Comparison of ENCODE assay signal across 8 cellular contexts in genomic region chr12:77325505-77325904, GRCh38.
DNase-seq lines count a peak whose midpoint lies in the region; ATAC-seq, FAIRE-seq and TF ChIP-seq lines count a peak whose summit lies in the region.

No MANE protein-coding gene starts in this region.

- H3K4me2 ChIP-seq in GM12878 (ENCODE audit: control insufficient read depth, insufficient read depth), result peak overlapping the region; percentile 84

- H3K27ac ChIP-seq in GM12878 (ENCODE audit: control insufficient read depth, insufficient read depth) (no peak overlapping the region), transverse colon (peak overlapping the region in 1 of 4 donors; percentile 11)

- CTCF ChIA-PET in activated CD8-positive, alpha-beta memory T cell treated with anti-CD3 and anti-CD28 coated beads, Interleukin-2, amount 10 ng/mL, durations not matched to agents 7 days and 5 days (lab: Charles Lee), result no interaction called here
- CTCF ChIA-PET in GM12878 (lab: Yijun Ruan, JAX), result interaction anchor here (1.5 kb wide), 1 partner anchor 278 kb away, joined by 4 read pairs; no protein-coding TSS in a partner anchor

- BruUV-seq in GM12878 (replicated peaks; lab: Mats Ljungman, UMichigan), result no TSS peak

- H3K4me1 ChIP-seq in GM12878 (ENCODE audit: control insufficient read depth, insufficient read depth, low read length) (no peaks in the 10 kb centered on the region; the same call in none of the 2 replicates), transverse colon (peaks cover 0 to 16% (median 8%) of the 10 kb centered on the region in 4 donors)

- TF ChIP-seq POLR2A in GM12878 (IDR thresholded peaks at IDR 0.05; ENCODE audit: low read depth, low read length), result no peak
- TF ChIP-seq POLR2A in transverse colon (IDR thresholded peaks at IDR 0.05), result no peak

- TF ChIP-seq CTCF in GM12878 (IDR thresholded peaks at IDR 0.05 in 2 of 3, conservative IDR thresholded peaks at IDR 0.05 in 1 of 3; ENCODE audit: control insufficient read depth in 2 of 3, extremely low read depth in 1 of 3, insufficient read depth in 1 of 3, low read depth in 3 of 3, low read length in 3 of 3) (no peak), transverse colon (IDR thresholded peaks at IDR 0.05) (no peak)

- DNase-seq in activated CD8-positive, alpha-beta memory T cell treated with anti-CD3 and anti-CD28 coated beads, Interleukin-2, amount 10 ng/mL, durations not matched to agents 7 days and 5 days, result no peak
- DNase-seq in activated CD8-positive, alpha-beta memory T cell treated with anti-CD3 and anti-CD28 coated beads for 24 hours, result no peak
- DNase-seq in GM12878 (ENCODE audit: low read depth, low spot score), result no peak
- DNase-seq in left kidney (ENCODE audit: low read depth, low spot score), result peak; percentile 64
- DNase-seq in transverse colon, result no peak
- no peak for DNase-seq in CD1c-positive myeloid dendritic cell (ENCODE audit: extremely low spot score)
- no peak for DNase-seq in medulla oblongata (ENCODE audit: extremely low spot score)
- DNase-seq in NCI-H2107 treated with DMSO at 0.1 percent for 48 hours (lab: John Stamatoyannopoulos, UW; ENCODE audit: unreplicated experiment), result no peak

- FAIRE-seq in GM12878 (lab: Jason Lieb, UNC), result no peak

- no peak overlapping the region for H3K9ac ChIP-seq in GM12878 (ENCODE audit: control insufficient read depth, insufficient read depth, low read length)

- POLR2A ChIA-PET in GM12878 (lab: Charles Lee), result no interaction called here

- 0 out of 2 replicates have a peak overlapping the region, but pooled peaks have one; percentile 53 for H3K4me3 ChIP-seq in GM12878
- peak overlapping the region; percentile 37 to 64 (median 49) for H3K4me3 ChIP-seq in transverse colon

- in situ Hi-C loops in GM12878 (cut with MboI) (no loop called here), transverse colon (cut with MboI; ENCODE audit: low pct_ligation_motif_present in 1 of 4, low pct_unique_long_range_greater_than_20kb in 1 of 4, low sequenced_read_pairs in 3 of 4) (no loop called here)

- RAD21 ChIA-PET in GM12878 (lab: Charles Lee; ENCODE audit: unreplicated experiment), result interaction anchor here (1.7 kb wide), 1 partner anchor 265 kb away, joined by 3 read pairs; no protein-coding TSS in a partner anchor

- H4K20me1 ChIP-seq in GM12878 (ENCODE audit: control insufficient read depth, insufficient read depth), result no peaks in the 10 kb centered on the region

- H3K36me3 ChIP-seq in GM12878 (ENCODE audit: control insufficient read depth in 2 of 2, insufficient read depth in 2 of 2, low read length in 1 of 2) (no peaks in the 10 kb centered on the region), transverse colon (no peaks in the 10 kb centered on the region)

- no peak overlapping the region for H3K27ac Mint-ChIP-seq in activated CD8-positive, alpha-beta memory T cell treated with anti-CD3 and anti-CD28 coated beads, Interleukin-2, amount 10 ng/mL, durations not matched to agents 7 days and 5 days

- no peak for TF ChIP-seq RAD21 in GM12878 (IDR thresholded peaks at IDR 0.05; ENCODE audit: insufficient read depth, low read depth, low read length)

- no peak for ATAC-seq in activated CD8-positive, alpha-beta memory T cell treated with anti-CD3 and anti-CD28 coated beads, Interleukin-2, amount 10 ng/mL, durations not matched to agents 7 days and 5 days
- no peak for ATAC-seq in GM12878

- TF ChIP-seq EP300 in GM12878 (IDR thresholded peaks at IDR 0.05; ENCODE audit: borderline replicate concordance in 1 of 2, control insufficient read depth in 1 of 2, low read depth in 2 of 2, low read length in 2 of 2) (no peak), transverse colon (IDR thresholded peaks at IDR 0.05; ENCODE audit: low read depth) (no peak)

- H3K27me3 ChIP-seq in GM12878 (replicated peaks in 1 of 2; ENCODE audit: control insufficient read depth in 2 of 2, insufficient read depth in 2 of 2, low read length in 1 of 2) (peaks cover 0 to 6% of the 10 kb centered on the region in 2 experiments; a peak in 1 of 4 replicates), transverse colon (peaks cover 31% of the 10 kb centered on the region)

- H2AFZ ChIP-seq in GM12878 (ENCODE audit: control insufficient read depth, low read depth, low read length), result no peak overlapping the region

- 37% methylated on average over 24 of the region's 24 CpGs for WGBS in GM12878 (ENCODE audit: insufficient coverage, insufficient replicate concordance, low lambda C conversion rate, missing lambda C conversion rate)
- WGBS in transverse colon (ENCODE audit: low coverage in 1 of 2), 2 donors, result 5% methylated on average over 7 to 24 of the region's 24 CpGs

- SMC1A ChIA-PET in GM12878 (lab: Charles Lee; ENCODE audit: uncharacterized antibody, unreplicated experiment), result no interaction called here

- H3K4me1 Mint-ChIP-seq in activated CD8-positive, alpha-beta memory T cell treated with anti-CD3 and anti-CD28 coated beads, Interleukin-2, amount 10 ng/mL, durations not matched to agents 7 days and 5 days, result peaks cover 11% of the 10 kb centered on the region

- H3K36me3 Mint-ChIP-seq in activated CD8-positive, alpha-beta memory T cell treated with anti-CD3 and anti-CD28 coated beads, Interleukin-2, amount 10 ng/mL, durations not matched to agents 7 days and 5 days, result no peaks in the 10 kb centered on the region

- H3K79me2 ChIP-seq in GM12878 (ENCODE audit: control insufficient read depth, insufficient read depth, low read length), result no peaks in the 10 kb centered on the region

- intact Hi-C loops in GM12878 (cut with micrococcal nuclease; ENCODE audit: unreplicated experiment) (loop anchor here (10.0 kb wide), 1 partner anchor 271 kb away; no protein-coding TSS in a partner anchor), transverse colon (cut with DNase I; ENCODE audit: low total_unique reads) (no loop called here)

- H3K9me3 Mint-ChIP-seq in activated CD8-positive, alpha-beta memory T cell treated with anti-CD3 and anti-CD28 coated beads, Interleukin-2, amount 10 ng/mL, durations not matched to agents 7 days and 5 days (ENCODE audit: low read depth), result no peaks in the 10 kb centered on the region

- peaks cover 45% of the 10 kb centered on the region for H3K27me3 Mint-ChIP-seq in activated CD8-positive, alpha-beta memory T cell treated with anti-CD3 and anti-CD28 coated beads, Interleukin-2, amount 10 ng/mL, durations not matched to agents 7 days and 5 days

- H3K9me3 ChIP-seq in GM12878 (replicated peaks; ENCODE audit: control insufficient read depth, insufficient read depth, low read length), result no peaks in the 10 kb centered on the region
- no peaks in the 10 kb centered on the region for H3K9me3 ChIP-seq in transverse colon

- peak overlapping the region; percentile 34 for H3K4me3 Mint-ChIP-seq in activated CD8-positive, alpha-beta memory T cell treated with anti-CD3 and anti-CD28 coated beads, Interleukin-2, amount 10 ng/mL, durations not matched to agents 7 days and 5 days

TF ChIP-seq in GM12878, 131 proteins besides CTCF, POLR2A, EP300 and RAD21:
- no peak for TF ChIP-seq CBFB (IDR thresholded peaks at IDR 0.05; ENCODE audit: low read depth)
- no peak for TF ChIP-seq NBN (IDR thresholded peaks at IDR 0.05)
- TF ChIP-seq ZSCAN29 (IDR thresholded peaks at IDR 0.05), result no peak
- no peak for TF ChIP-seq YBX1 (IDR thresholded peaks at IDR 0.05)
- TF ChIP-seq WRNIP1 (IDR thresholded peaks at IDR 0.05; ENCODE audit: borderline replicate concordance, low read depth, low read length), result no peak
- no peak for TF ChIP-seq BCLAF1 (IDR thresholded peaks at IDR 0.05)
- TF ChIP-seq CHD4 (IDR thresholded peaks at IDR 0.05), result no peak
- TF ChIP-seq STAT1 (conservative IDR thresholded peaks at IDR 0.05), result no peak
